ENCODE assay signal across 17 cellular contexts in the genomic region with DNA sequence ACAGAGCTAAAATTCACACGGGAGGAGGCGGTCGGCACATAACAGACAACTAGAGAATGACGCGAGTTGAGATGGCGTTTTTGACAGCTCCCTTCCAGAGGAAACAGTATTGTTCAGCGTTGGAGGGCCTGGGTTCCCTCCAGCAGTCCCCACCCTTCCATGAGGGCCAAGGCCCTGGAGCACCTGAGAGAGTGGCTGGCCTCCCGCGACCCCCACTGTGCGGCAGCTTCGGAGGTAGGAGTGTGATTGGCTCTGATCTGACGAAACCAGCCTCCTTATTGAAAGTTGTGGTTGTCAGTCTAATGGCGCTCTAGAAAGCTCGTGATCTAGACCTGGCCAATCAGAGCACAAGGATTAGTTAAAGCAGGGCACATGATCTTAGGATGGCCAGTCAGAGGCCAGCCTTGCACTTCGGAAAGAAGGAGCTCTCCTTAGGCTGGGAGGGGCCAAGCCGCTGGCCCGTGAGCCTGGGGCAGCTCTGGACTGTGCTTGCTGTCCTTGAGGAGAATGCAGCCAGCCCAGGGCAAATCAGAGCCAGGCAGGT.
DNase-seq lines count a peak whose midpoint lies in the region; ATAC-seq, FAIRE-seq and TF ChIP-seq lines count a peak whose summit lies in the region.
"Had no signal": no experiment of that assay in that cellular context is flagged by ENCODE, and none has a peak within 500 bp of the region (broad histone marks: within the 10 kb centered on the region; RNA-seq: fewer than 3 reads in every experiment).

No MANE protein-coding gene starts in this region.

- peaks cover 26% of the 10 kb centered on the region for H3K4me1 Mint-ChIP-seq in neural progenitor cell
- H3K4me1 Mint-ChIP-seq: stimulated activated naive B cell treated with anti-CD40 and anti-IgM and Interleukin-4, amounts not matched to agents 10 μg/mL and 1 μg/mL and 100 μg/mL, for 72 hours had no signal

- FAIRE-seq in H1 (lab: Jason Lieb, UNC) = no peak
- no peak for FAIRE-seq in HepG2 (lab: Jason Lieb, UNC)
- FAIRE-seq: urothelium cell line had no signal

- H3K9ac ChIP-seq in H1 (replicated peaks in 1 of 4; ENCODE audit: extremely low read depth in 1 of 4, low read depth in 3 of 4, low read length in 3 of 4) (no peak overlapping the region), neural progenitor cell (no peak overlapping the region), HepG2 (ENCODE audit: insufficient read depth, low read depth, low read length) (no peak overlapping the region)

- H3K9me3 Mint-ChIP-seq in neural progenitor cell = no peaks in the 10 kb centered on the region

- H2BK15ac ChIP-seq in H1 (ENCODE audit: low read length) = no peak overlapping the region

- no peak overlapping the region for H2BK120ac ChIP-seq in H1 (replicated peaks; ENCODE audit: low read depth, low read length)

- CTCF ChIA-PET in H1 (lab: Charles Lee; ENCODE audit: partially characterized antibody) = interaction anchor here (0.9 to 2.6 kb wide), 7 partner anchors 8 to 280 kb away, joined by 3 to 13 read pairs (median 4); no protein-coding TSS in a partner anchor
- CTCF ChIA-PET in HepG2 (lab: Yijun Ruan, JAX; ENCODE audit: low intra/inter-chr PET ratio, low total read pairs) = no interaction called here

- POLR2A ChIA-PET in H1 (lab: Charles Lee; ENCODE audit: partially characterized antibody) = interaction anchor here (1.0 kb wide), 1 partner anchor 85 kb away, joined by 3 read pairs; no protein-coding TSS in a partner anchor
- POLR2A ChIA-PET in HepG2 (lab: Yijun Ruan, JAX) = no interaction called here

- in situ Hi-C loops in HepG2 (cut with HindIII; ENCODE audit: extremely low pct_ligation_motif_present, low pct_unique_long_range_greater_than_20kb) = no loop called here

- no peak overlapping the region for H3K4me3 Mint-ChIP-seq in neural progenitor cell
- H3K4me3 Mint-ChIP-seq: activated naive CD4-positive, alpha-beta T cell treated with anti-CD3 and anti-CD28 coated beads for 36 hours; stimulated activated naive B cell treated with anti-CD40 and anti-IgM and Interleukin-4, amounts not matched to agents 10 μg/mL and 1 μg/mL and 100 μg/mL, for 72 hours had no signal

- H4K5ac ChIP-seq in H1 (ENCODE audit: insufficient read length, low read depth, low read length) = no peak overlapping the region

- H4K20me1 ChIP-seq in H1 (replicated peaks in 1 of 2; ENCODE audit: control insufficient read depth in 1 of 2, insufficient read depth in 2 of 2, low read length in 2 of 2) (no peaks in the 10 kb centered on the region), neural progenitor cell (ENCODE audit: low read depth) (no peaks in the 10 kb centered on the region), HepG2 (ENCODE audit: insufficient read depth, low read length) (no peaks in the 10 kb centered on the region)

- H3K79me1 ChIP-seq in H1 (ENCODE audit: low read depth, low read length) = no peaks in the 10 kb centered on the region

- peak overlapping the region; percentile 55; the same call in 1 of the 2 replicates for H3K18ac ChIP-seq in H1 (ENCODE audit: extremely low read depth, low read length)

- no peaks in the 10 kb centered on the region for H3K9me3 ChIP-seq in H1 (ENCODE audit: insufficient read depth in 2 of 2, low read depth in 1 of 2, low read length in 1 of 2)
- H3K9me3 ChIP-seq in neural progenitor cell (ENCODE audit: low read depth) = no peaks in the 10 kb centered on the region
- H3K9me3 ChIP-seq in HepG2 (ENCODE audit: low read length) = no peaks in the 10 kb centered on the region

- H4K91ac ChIP-seq in H1 (replicated peaks; ENCODE audit: insufficient read length, low read length) = peak overlapping the region; percentile 61

- H3K27me3 Mint-ChIP-seq in neural progenitor cell (ENCODE audit: insufficient read depth, low read depth) = peaks cover 15% of the 10 kb centered on the region
- H3K27me3 Mint-ChIP-seq: stimulated activated naive B cell treated with anti-CD40 and anti-IgM and Interleukin-4, amounts not matched to agents 10 μg/mL and 1 μg/mL and 100 μg/mL, for 72 hours had no signal

- no peak overlapping the region for H2AK5ac ChIP-seq in H1 (ENCODE audit: low read depth, low read length)

- no peak overlapping the region for H3K23ac ChIP-seq in H1 (ENCODE audit: insufficient read length)

- H2AFZ ChIP-seq in H1 (ENCODE audit: low read length) = 0 out of 2 replicates have a peak overlapping the region, but pooled peaks have one; percentile 42
- H2AFZ ChIP-seq in neural progenitor cell (replicated peaks) = no peak overlapping the region
- no peak overlapping the region for H2AFZ ChIP-seq in HepG2 (ENCODE audit: low read length)

- intact Hi-C loops in HepG2 (cut with micrococcal nuclease; ENCODE audit: unreplicated experiment) = no loop called here

- H3K36me3 ChIP-seq in H1 (ENCODE audit: control insufficient read depth in 2 of 4, insufficient read depth in 4 of 4, low read length in 3 of 4) (no peaks in the 10 kb centered on the region), neural progenitor cell (no peaks in the 10 kb centered on the region), HepG2 (replicated peaks in 1 of 2; ENCODE audit: control insufficient read depth in 1 of 2, insufficient read depth in 2 of 2, low read length in 2 of 2) (no peaks in the 10 kb centered on the region)
- H3K36me3 ChIP-seq: brain microvascular endothelial cell had no signal

- H3K4me1 ChIP-seq in H1 (replicated peaks in 1 of 4; ENCODE audit: control insufficient read depth in 3 of 4, insufficient read depth in 4 of 4, low read length in 3 of 4) (peaks cover 4 to 11% (median 5%) of the 10 kb centered on the region in 4 experiments; a peak in 6 of 7 replicates), neural progenitor cell (peaks cover 13% of the 10 kb centered on the region), HepG2 (ENCODE audit: insufficient read depth, low read length) (no peaks in the 10 kb centered on the region)

- H2BK20ac ChIP-seq in H1 (ENCODE audit: low read length) = peak overlapping the region; percentile 83; the same call in 1 of the 2 replicates

- H3K27ac ChIP-seq in H1 (ENCODE audit: low read depth, low read length) (no peak overlapping the region), neural progenitor cell (no peak overlapping the region), HepG2 (ENCODE audit: extremely low read length, insufficient read depth, low read length) (no peak overlapping the region)
- H3K27ac ChIP-seq: brain microvascular endothelial cell had no signal

- TF ChIP-seq CTCF in H1 (IDR thresholded peaks at IDR 0.05; ENCODE audit: control extremely low read depth in 1 of 3, insufficient read depth in 1 of 3, low read depth in 1 of 3, low read length in 3 of 3) (no peak), neural progenitor cell (IDR thresholded peaks at IDR 0.05) (no peak), HepG2 (CRISPR knock-in tag; IDR thresholded peaks at IDR 0.05) (no peak)

- no peak for TF ChIP-seq EP300 in H1 (IDR thresholded peaks at IDR 0.05; ENCODE audit: borderline replicate concordance in 1 of 2, low read depth in 2 of 2, low read length in 2 of 2)
- no peak for TF ChIP-seq EP300 in HepG2 (IDR thresholded peaks at IDR 0.05; ENCODE audit: low read depth in 2 of 2, low read length in 2 of 2)
- TF ChIP-seq EP300 in HepG2 (CRISPR knock-in tag; IDR thresholded peaks at IDR 0.05; ENCODE audit: borderline replicate concordance) = no peak

- no peaks in the 10 kb centered on the region for H3K23me2 ChIP-seq in H1 (ENCODE audit: low read depth, low read length)

- ATAC-seq in HepG2 = no peak
- ATAC-seq: stimulated activated naive B cell treated with anti-CD40 and anti-IgM and Interleukin-4, amounts not matched to agents 10 μg/mL and 1 μg/mL and 100 μg/mL, for 72 hours had no signal

- TF ChIP-seq RAD21 in H1 (IDR thresholded peaks at IDR 0.05 in 1 of 2, conservative IDR thresholded peaks at IDR 0.05 in 1 of 2; ENCODE audit: low read depth in 2 of 2, low read length in 2 of 2) (no peak), HepG2 (CRISPR knock-in tag; IDR thresholded peaks at IDR 0.05) (no peak)

- H3K4me3 ChIP-seq in H1 (ENCODE audit: extremely low read depth in 1 of 4, insufficient read depth in 2 of 4, low read depth in 3 of 4, low read length in 4 of 4) (no peak overlapping the region), neural progenitor cell (no peak overlapping the region), HepG2 (replicated peaks in 1 of 3; ENCODE audit: insufficient read depth in 1 of 3, low read depth in 2 of 3, low read length in 3 of 3) (no peak overlapping the region)
- H3K4me3 ChIP-seq: dorsolateral prefrontal cortex had no signal

- WGBS in H1 (ENCODE audit: extremely low coverage in 1 of 2, insufficient coverage in 1 of 2, insufficient read length in 1 of 2, insufficient replicate concordance in 2 of 2, low coverage in 1 of 2, low lambda C conversion rate in 2 of 2, missing lambda C conversion rate in 1 of 2), 2 experiments = 87% methylated on average over 17 of the region's 17 CpGs; no CpG with 5 or more reads in 1 of the 2 experiments
- WGBS in HepG2 (ENCODE audit: low lambda C conversion rate) = 51% methylated on average over 5 of the region's 17 CpGs

- no peak overlapping the region for H3K14ac ChIP-seq in H1 (ENCODE audit: insufficient read length)

- H3F3A ChIP-seq in neural progenitor cell (ENCODE audit: low read depth) = peaks cover 22% of the 10 kb centered on the region

- no peak overlapping the region for H4K8ac ChIP-seq in H1 (ENCODE audit: extremely low read depth, insufficient read depth, low read length)

- H3K4me2 ChIP-seq in H1 (ENCODE audit: insufficient read depth in 1 of 2, low read depth in 2 of 2, low read length in 2 of 2) (no peak overlapping the region), neural progenitor cell (no peak overlapping the region), HepG2 (ENCODE audit: low read depth, low read length) (no peak overlapping the region)

- no peaks in the 10 kb centered on the region for H3K79me2 ChIP-seq in H1 (ENCODE audit: control insufficient read depth in 1 of 2, insufficient read depth in 2 of 2, low read length in 2 of 2)
- H3K79me2 ChIP-seq in neural progenitor cell (ENCODE audit: low read depth) = no peaks in the 10 kb centered on the region
- H3K79me2 ChIP-seq in HepG2 (ENCODE audit: insufficient read depth, low read length) = no peaks in the 10 kb centered on the region

- peaks cover 2% of the 10 kb centered on the region for H3K36me3 Mint-ChIP-seq in neural progenitor cell
- H3K36me3 Mint-ChIP-seq: stimulated activated naive B cell treated with anti-CD40 and anti-IgM and Interleukin-4, amounts not matched to agents 10 μg/mL and 1 μg/mL and 100 μg/mL, for 72 hours had no signal

- peak overlapping the region; percentile 12 for H3K4ac ChIP-seq in H1 (replicated peaks; ENCODE audit: insufficient read length, low read depth, low read length)

- H3K27me3 ChIP-seq in H1 (replicated peaks in 1 of 4; ENCODE audit: control insufficient read depth in 3 of 4, extremely low read depth in 1 of 4, insufficient read depth in 3 of 4, low read length in 3 of 4) (no peaks in the 10 kb centered on the region), neural progenitor cell (no peaks in the 10 kb centered on the region), HepG2 (ENCODE audit: control insufficient read depth in 1 of 2, insufficient read depth in 2 of 2, low read length in 2 of 2) (0 out of 5 replicates have a peak, but pooled peaks cover 0 to 3% of the 10 kb centered on the region in 2 experiments)
- H3K27me3 ChIP-seq: brain microvascular endothelial cell, dorsolateral prefrontal cortex had no signal

- TF ChIP-seq POLR2A in H1 (IDR thresholded peaks at IDR 0.05; ENCODE audit: control extremely low read depth in 1 of 2, low read depth in 2 of 2, low read length in 2 of 2) (no peak), HepG2 (IDR thresholded peaks at IDR 0.05; ENCODE audit: insufficient read depth in 1 of 2, low read depth in 2 of 2, low read length in 2 of 2) (no peak)

- no TSS peak for BruUV-seq in HepG2 (replicated peaks; lab: Mats Ljungman, UMichigan)

- DNase-seq in DMS53 treated with DMSO at 0.1 percent for 48 hours (lab: John Stamatoyannopoulos, UW; ENCODE audit: unreplicated experiment) = peak; percentile 98
- DNase-seq in NCI-H2029 (lab: John Stamatoyannopoulos, UW) = peak; percentile 61
- no peak for DNase-seq in H1 (ENCODE audit: low read depth in 1 of 2, low spot score in 2 of 2)
- DNase-seq in neural progenitor cell (ENCODE audit: low spot score) = no peak
- DNase-seq in T-helper 1 cell = no peak
- DNase-seq in HepG2 (ENCODE audit: low spot score) = no peak
- no peak for DNase-seq in NCI-H510A treated with DMSO at 0.1 percent for 48 hours (lab: John Stamatoyannopoulos, UW)
- DNase-seq in NOMO-1 (lab: John Stamatoyannopoulos, UW; ENCODE audit: unreplicated experiment in 2 of 2) = no peak
- DNase-seq: activated CD4-positive, alpha-beta T cell treated with anti-CD3 and anti-CD28 coated beads, Interleukin-2, amount 50 U/mL, for 4 hours; activated naive CD4-positive, alpha-beta T cell treated with anti-CD3 and anti-CD28 coated beads for 36 hours; brain microvascular endothelial cell; C1 segment of cervical spinal cord; dorsolateral prefrontal cortex; GOT3; NCI-H446; stimulated activated naive B cell treated with anti-CD40 and anti-IgM and Interleukin-4, amounts not matched to agents 10 μg/mL and 1 μg/mL and 100 μg/mL, for 72 hours had no signal

- peak overlapping the region; percentile 91 for H3K27ac Mint-ChIP-seq in neural progenitor cell
- H3K27ac Mint-ChIP-seq: activated naive CD4-positive, alpha-beta T cell treated with anti-CD3 and anti-CD28 coated beads for 36 hours; stimulated activated naive B cell treated with anti-CD40 and anti-IgM and Interleukin-4, amounts not matched to agents 10 μg/mL and 1 μg/mL and 100 μg/mL, for 72 hours had no signal

- no peak overlapping the region for H3K56ac ChIP-seq in H1 (replicated peaks; ENCODE audit: insufficient read length, low read depth, low read length)

- H2BK12ac ChIP-seq in H1 (ENCODE audit: low read depth, low read length) = peak overlapping the region; percentile 89; the same call in 1 of the 2 replicates

- H2BK5ac ChIP-seq in H1 (ENCODE audit: low read depth, low read length) = peak overlapping the region; percentile 60; the same call in 1 of the 2 replicates

Comparison
In these comparisons a context has a peak if more than half of its experiments do, and no peak if none do; other contexts are left out.
1. DNase-seq: peak in DMS53 treated with DMSO at 0.1 percent for 48 hours (single experiment) and NCI-H2029 (single experiment); none in H1 (0 of 2), neural progenitor cell (single experiment), T-helper 1 cell (0 of 5), HepG2 (single experiment), NCI-H510A treated with DMSO at 0.1 percent for 48 hours (single experiment) and NOMO-1 (0 of 2).